ENCODE assay signal across 21 cellular contexts in genomic region chr2:157315901-157316300, GRCh38. TPM values are rescaled to one million over a fixed set of nuclear protein-coding genes. Genes with fewer than 3 reads are reported as not detected.
DNase-seq lines count a peak whose midpoint lies in the region; ATAC-seq, FAIRE-seq and TF ChIP-seq lines count a peak whose summit lies in the region.
"Had no signal": no experiment of that assay in that cellular context is flagged by ENCODE, and none has a peak within 500 bp of the region (broad histone marks: within the 10 kb centered on the region; RNA-seq: fewer than 3 reads in every experiment).

No MANE protein-coding gene starts in this region.

- H3K27me3 ChIP-seq in GM23338 (ENCODE audit: insufficient read depth) = no peaks in the 10 kb centered on the region
- no peaks in the 10 kb centered on the region for H3K27me3 ChIP-seq in H1 (replicated peaks in 1 of 4; ENCODE audit: control insufficient read depth in 3 of 4, extremely low read depth in 1 of 4, insufficient read depth in 3 of 4, low read length in 3 of 4)
- H3K27me3 ChIP-seq in A673 (replicated peaks; ENCODE audit: insufficient read depth, low read depth, low read length, poor library complexity) = peaks cover 17% of the 10 kb centered on the region
- no peaks in the 10 kb centered on the region for H3K27me3 ChIP-seq in left ventricle myocardium inferior (ENCODE audit: low read depth)
- H3K27me3 ChIP-seq: BLaER1 treated with 17β-estradiol and CSF1 and Interleukin-3, amounts not matched to agents 10 nM and 100 nM had no signal

- H3K4me1 ChIP-seq in GM23338 (ENCODE audit: insufficient read depth) (peaks cover 20% of the 10 kb centered on the region), H1 (replicated peaks in 1 of 4; ENCODE audit: control insufficient read depth in 3 of 4, insufficient read depth in 4 of 4, low read length in 3 of 4) (peaks cover 0 to 3% (median 1%) of the 10 kb centered on the region in 4 experiments; a peak in 2 of 7 replicates), A673 (ENCODE audit: insufficient read depth, low read length, poor library complexity, severe bottlenecking) (no peaks in the 10 kb centered on the region), left ventricle myocardium inferior (no peaks in the 10 kb centered on the region)

- CTCF ChIA-PET in WTC11 (lab: Charles Lee) (interaction anchor here (1.2 to 3.7 kb wide), 4 partner anchors 10 to 20 kb away, joined by 6 to 22 read pairs (median 16); partner anchors contain the start of gene ERMN), H1 (lab: Charles Lee; ENCODE audit: partially characterized antibody) (interaction anchor here (0.8 to 3.0 kb wide), 8 partner anchors 9 to 22 kb away, joined by 3 to 18 read pairs (median 9); partner anchors contain the start of gene ERMN), A673 (lab: Charles Lee) (no interaction called here)

- H4K5ac ChIP-seq in H1 (ENCODE audit: insufficient read length, low read depth, low read length) = no peak overlapping the region

- TF ChIP-seq POLR2A in H1 (IDR thresholded peaks at IDR 0.05; ENCODE audit: control extremely low read depth in 1 of 2, low read depth in 2 of 2, low read length in 2 of 2) = no peak

- H3K18ac ChIP-seq in H1 (ENCODE audit: extremely low read depth, low read length) = no peak overlapping the region

- H4K20me1 ChIP-seq in GM23338 (replicated peaks; ENCODE audit: insufficient read depth) = no peaks in the 10 kb centered on the region
- H4K20me1 ChIP-seq in H1 (replicated peaks in 1 of 2; ENCODE audit: control insufficient read depth in 1 of 2, insufficient read depth in 2 of 2, low read length in 2 of 2) = no peaks in the 10 kb centered on the region
- H4K20me1 ChIP-seq: BLaER1 treated with 17β-estradiol and CSF1 and Interleukin-3, amounts not matched to agents 10 nM and 100 nM had no signal

- no peak overlapping the region for H3K14ac ChIP-seq in H1 (ENCODE audit: insufficient read length)

- H3K9me3 ChIP-seq in H1 (ENCODE audit: insufficient read depth in 2 of 2, low read depth in 1 of 2, low read length in 1 of 2) = no peaks in the 10 kb centered on the region
- no peaks in the 10 kb centered on the region for H3K9me3 ChIP-seq in A673 (ENCODE audit: low read depth, low read length, poor library complexity, severe bottlenecking)
- H3K9me3 ChIP-seq in left ventricle myocardium inferior (replicated peaks) = no peaks in the 10 kb centered on the region
- H3K9me3 ChIP-seq: BLaER1 treated with 17β-estradiol and CSF1 and Interleukin-3, amounts not matched to agents 10 nM and 100 nM had no signal

- H2BK5ac ChIP-seq in H1 (ENCODE audit: low read depth, low read length) = no peak overlapping the region

- no peak overlapping the region for H4K8ac ChIP-seq in H1 (ENCODE audit: extremely low read depth, insufficient read depth, low read length)

- H2BK20ac ChIP-seq in H1 (ENCODE audit: low read length) = no peak overlapping the region

- peaks cover 31% of the 10 kb centered on the region for H3K4me1 Mint-ChIP-seq in GM23338
- H3K4me1 Mint-ChIP-seq in WTC11 = peaks cover 32% of the 10 kb centered on the region
- H3K4me1 Mint-ChIP-seq: CD4-positive, CD25-positive, alpha-beta regulatory T cell had no signal

- intact Hi-C loops in A673 (cut with micrococcal nuclease; ENCODE audit: unreplicated experiment) = no loop called here
- intact Hi-C loops in left ventricle myocardium inferior (cut with micrococcal nuclease) = no loop called here

- H2AFZ ChIP-seq in GM23338 (no peak overlapping the region), H1 (ENCODE audit: low read length) (no peak overlapping the region)

- H3K9me2 ChIP-seq in GM23338 (ENCODE audit: insufficient read depth) = peaks cover 10% of the 10 kb centered on the region; the same call in 1 of the 2 replicates

- POLR2A ChIA-PET in WTC11 (lab: Charles Lee) (no interaction called here), H1 (lab: Charles Lee; ENCODE audit: partially characterized antibody) (interaction anchor here (0.6 kb wide), 1 partner anchor 1127 kb away, joined by 3 read pairs; no protein-coding TSS in a partner anchor), A673 (lab: Charles Lee; ENCODE audit: low non-redundant PET) (no interaction called here)

- TF ChIP-seq CTCF in GM23338 (conservative IDR thresholded peaks at IDR 0.05; ENCODE audit: low read depth in 2 of 2) (no peak), WTC11 (IDR thresholded peaks at IDR 0.05) (no peak), H1 (IDR thresholded peaks at IDR 0.05; ENCODE audit: control extremely low read depth in 1 of 3, insufficient read depth in 1 of 3, low read depth in 1 of 3, low read length in 3 of 3) (no peak), A673 (conservative IDR thresholded peaks at IDR 0.05; ENCODE audit: low read depth, low read length) (no peak), left ventricle myocardium inferior (IDR thresholded peaks at IDR 0.05; ENCODE audit: borderline replicate concordance) (no peak)

- H3K27me3 Mint-ChIP-seq in GM23338 (ENCODE audit: insufficient read depth, low read depth, poor library complexity) (peaks cover 2% of the 10 kb centered on the region), WTC11 (ENCODE audit: low read depth) (no peaks in the 10 kb centered on the region)
- H3K27me3 Mint-ChIP-seq: CD4-positive, CD25-positive, alpha-beta regulatory T cell had no signal

- H3K56ac ChIP-seq in H1 (replicated peaks; ENCODE audit: insufficient read length, low read depth, low read length) = no peak overlapping the region

- no peaks in the 10 kb centered on the region for H3K9me3 Mint-ChIP-seq in GM23338
- no peaks in the 10 kb centered on the region for H3K9me3 Mint-ChIP-seq in WTC11

- peak overlapping the region; percentile 23; the same call in 1 of the 2 replicates for H3K27ac Mint-ChIP-seq in GM23338
- no peak overlapping the region for H3K27ac Mint-ChIP-seq in WTC11
- H3K27ac Mint-ChIP-seq: CD4-positive, CD25-positive, alpha-beta regulatory T cell had no signal

- no peak overlapping the region for H4K91ac ChIP-seq in H1 (replicated peaks; ENCODE audit: insufficient read length, low read length)

- no peaks in the 10 kb centered on the region for H3K79me2 ChIP-seq in GM23338 (replicated peaks; ENCODE audit: insufficient read depth)
- H3K79me2 ChIP-seq in H1 (ENCODE audit: control insufficient read depth in 1 of 2, insufficient read depth in 2 of 2, low read length in 2 of 2) = no peaks in the 10 kb centered on the region

- TF ChIP-seq RAD21 in H1 (IDR thresholded peaks at IDR 0.05 in 1 of 2, conservative IDR thresholded peaks at IDR 0.05 in 1 of 2; ENCODE audit: low read depth in 2 of 2, low read length in 2 of 2) = no peak

- 61% methylated on average over 4 of the region's 4 CpGs; no CpG with 5 or more reads in 1 of the 2 experiments for WGBS in H1 (ENCODE audit: extremely low coverage in 1 of 2, insufficient coverage in 1 of 2, insufficient read length in 1 of 2, insufficient replicate concordance in 2 of 2, low coverage in 1 of 2, low lambda C conversion rate in 2 of 2, missing lambda C conversion rate in 1 of 2), 2 experiments

- H3K9ac ChIP-seq in H1 (replicated peaks in 1 of 4; ENCODE audit: extremely low read depth in 1 of 4, low read depth in 3 of 4, low read length in 3 of 4) = no peak overlapping the region
- H3K9ac ChIP-seq: BLaER1 treated with 17β-estradiol and CSF1 and Interleukin-3, amounts not matched to agents 10 nM and 100 nM had no signal

- no peaks in the 10 kb centered on the region for H3F3A ChIP-seq in GM23338 (replicated peaks; ENCODE audit: low read depth)

- no peaks in the 10 kb centered on the region for H3K36me3 Mint-ChIP-seq in GM23338 (ENCODE audit: low read depth)
- H3K36me3 Mint-ChIP-seq in WTC11 = no peaks in the 10 kb centered on the region

- H2BK12ac ChIP-seq in H1 (ENCODE audit: low read depth, low read length) = no peak overlapping the region

- ATAC-seq in GM23338 (peak; percentile 92), WTC11 (peak; percentile 93), HG02678 (IDR thresholded peaks at IDR 0.05; ENCODE audit: unreplicated experiment) (no peak)
- ATAC-seq: HCT116 had no signal

- no peak overlapping the region for H2BK15ac ChIP-seq in H1 (ENCODE audit: low read length)

- H3K4me3 Mint-ChIP-seq in GM23338 (no peak overlapping the region), WTC11 (no peak overlapping the region)
- H3K4me3 Mint-ChIP-seq: CD4-positive, CD25-positive, alpha-beta regulatory T cell had no signal

- TF ChIP-seq EP300 in H1 (IDR thresholded peaks at IDR 0.05; ENCODE audit: borderline replicate concordance in 1 of 2, low read depth in 2 of 2, low read length in 2 of 2) = no peak

- no peak overlapping the region for H2AK5ac ChIP-seq in H1 (ENCODE audit: low read depth, low read length)

- H3K79me1 ChIP-seq in H1 (ENCODE audit: low read depth, low read length) = no peaks in the 10 kb centered on the region

- H3K23ac ChIP-seq in H1 (ENCODE audit: insufficient read length) = no peak overlapping the region

- H3K4me3 ChIP-seq in GM23338 (no peak overlapping the region), H1 (ENCODE audit: extremely low read depth in 1 of 4, insufficient read depth in 2 of 4, low read depth in 3 of 4, low read length in 4 of 4) (no peak overlapping the region), A673 (ENCODE audit: low read depth, low read length, poor library complexity, severe bottlenecking) (no peak overlapping the region), left ventricle myocardium inferior (no peak overlapping the region)
- H3K4me3 ChIP-seq: BLaER1 treated with 17β-estradiol and CSF1 and Interleukin-3, amounts not matched to agents 10 nM and 100 nM had no signal

- no peak overlapping the region for H2BK120ac ChIP-seq in H1 (replicated peaks; ENCODE audit: low read depth, low read length)

- H3K23me2 ChIP-seq in H1 (ENCODE audit: low read depth, low read length) = no peaks in the 10 kb centered on the region

- H3K4ac ChIP-seq in H1 (replicated peaks; ENCODE audit: insufficient read length, low read depth, low read length) = no peak overlapping the region

- peak overlapping the region; percentile 24 for H3K4me2 ChIP-seq in GM23338
- H3K4me2 ChIP-seq in H1 (ENCODE audit: insufficient read depth in 1 of 2, low read depth in 2 of 2, low read length in 2 of 2) = 0 out of 4 replicates have a peak overlapping the region, but pooled peaks of 1 of the 2 experiments have one; percentile 39
- H3K4me2 ChIP-seq: BLaER1 treated with 17β-estradiol and CSF1 and Interleukin-3, amounts not matched to agents 10 nM and 100 nM had no signal

- no peak for FAIRE-seq in H1 (lab: Jason Lieb, UNC)
- FAIRE-seq: G401.6, GM12891 had no signal

- H3K36me3 ChIP-seq in GM23338 (ENCODE audit: insufficient read depth) (no peaks in the 10 kb centered on the region), H1 (ENCODE audit: control insufficient read depth in 2 of 4, insufficient read depth in 4 of 4, low read length in 3 of 4) (no peaks in the 10 kb centered on the region), A673 (ENCODE audit: insufficient read depth, low read length, poor library complexity, severe bottlenecking) (no peaks in the 10 kb centered on the region), left ventricle myocardium inferior (no peaks in the 10 kb centered on the region)

- DNase-seq in GM23338 (ENCODE audit: low spot score) (peak; percentile 78), WTC11 (ENCODE audit: low spot score) (peak; percentile 29), H1 (ENCODE audit: low read depth in 1 of 2, low spot score in 2 of 2) (no peak), iPS-NIHi11 (ENCODE audit: low spot score) (peak; percentile 25), A673 (ENCODE audit: low spot score) (no peak), left ventricle myocardium inferior (no peak), DMS53 treated with DMSO at 0.1 percent for 48 hours (lab: John Stamatoyannopoulos, UW; ENCODE audit: unreplicated experiment) (no peak)
- DNase-seq: 8988T; ACHN; Calu3; CD4-positive, CD25-positive, alpha-beta regulatory T cell; DMS 273 treated with DMSO at 0.1 percent for 48 hours; DMS79; GOT3; IMR-90 had no signal

- no TSS peak for BruUV-seq in A673 (replicated peaks; lab: Mats Ljungman, UMichigan)

- H3K27ac ChIP-seq in GM23338 (ENCODE audit: low read depth) = no peak overlapping the region
- no peak overlapping the region for H3K27ac ChIP-seq in H1 (ENCODE audit: low read depth, low read length)
- H3K27ac ChIP-seq in A673 (ENCODE audit: low read depth, low read length, poor library complexity, severe bottlenecking) = no peak overlapping the region
- no peak overlapping the region for H3K27ac ChIP-seq in left ventricle myocardium inferior (replicated peaks)
- H3K27ac ChIP-seq: BLaER1 treated with 17β-estradiol and CSF1 and Interleukin-3, amounts not matched to agents 10 nM and 100 nM had no signal

RNA-seq across cellular contexts. Expression of gene ERMN, which starts 9.7 kb away (rescaled TPM):
- total RNA-seq in GM23338 (2014; rRNA removed; shearing (Covaris generic)) = 0.35 TPM in 1 of 2 replicates, not detected in the other
- 0.17 and 0.44 TPM in 2 replicates for polyA plus RNA-seq in GM23338 (2016; fragmentation: Nextera tagmentation; extraction: Ambion mirVana)
- 0.50 to 0.59 TPM in 2 of 3 replicates, not detected in the other for total RNA-seq in WTC11 (2021)
- not detected in 2 replicates for total RNA-seq in H1 (2021; fragmentation: NEBNext Ultra II Directional; extraction: Animal tissue kit (Norgen Biotek cat#: 25700))
- 0.02 and 0.11 TPM in 2 replicates for polyA plus RNA-seq in H1 (2011; rRNA removed)
- 0.06 TPM for polyA plus RNA-seq in H1 (2011; cell fraction: cytosol; rRNA removed)
- polyA plus RNA-seq in H1 (2011; cell fraction: nucleus; rRNA removed) = 0.03 TPM
- polyA plus RNA-seq in H1 (2012, experiment 1 of 2) = 0.17 to 0.40 TPM (median 0.37 TPM) in 3 of 4 replicates, not detected in the other
- polyA plus RNA-seq in H1 (2012, experiment 2 of 2) = not detected
- 0.28 TPM for polyA plus RNA-seq in H1 (2013, experiment 1 of 2)
- 0.06 TPM for polyA plus RNA-seq in H1 (2013, experiment 2 of 2)
- 0.07 and 0.13 TPM in 2 replicates for polyA minus RNA-seq in H1 (2011; rRNA and poly(A)+ RNA removed)
- not detected for polyA minus RNA-seq in H1 (2011; cell fraction: cytosol; rRNA and poly(A)+ RNA removed)
- 1.8 TPM for polyA minus RNA-seq in H1 (2011; cell fraction: nucleus; rRNA and poly(A)+ RNA removed)
- not detected in 2 replicates for total RNA-seq in A673 (2021)
- not detected for total RNA-seq in left ventricle myocardium inferior
- total RNA-seq: Calu3, HT-29, IMR-90 had no signal
- polyA plus RNA-seq: CD4-positive, CD25-positive, alpha-beta regulatory T cell; IMR-90 had no signal

RNA-seq across cellular contexts. Expression of gene GALNT5, which starts 58.4 kb away (rescaled TPM):
- 0.04 and 0.14 TPM in 2 replicates for total RNA-seq in GM23338 (2014; rRNA removed; shearing (Covaris generic))
- polyA plus RNA-seq in GM23338 (2016; fragmentation: Nextera tagmentation; extraction: Ambion mirVana) (0.05 and 0.12 TPM in 2 replicates), H1 (2011; rRNA removed) (0.02 TPM in 2 replicates)
- total RNA-seq in WTC11 (2021) (0.17 to 0.34 TPM (median 0.32 TPM) in 3 replicates), A673 (2021) (not detected in 2 replicates), left ventricle myocardium inferior (0.19 TPM)
- 0.06 TPM in 1 of 2 replicates, not detected in the other for total RNA-seq in H1 (2021; fragmentation: NEBNext Ultra II Directional; extraction: Animal tissue kit (Norgen Biotek cat#: 25700))
- polyA plus RNA-seq in H1 (2011; cell fraction: cytosol; rRNA removed) = 0.04 TPM
- 0.06 TPM for polyA plus RNA-seq in H1 (2011; cell fraction: nucleus; rRNA removed)
- polyA plus RNA-seq in H1 (2012, experiment 1 of 2) = 0.04 to 0.17 TPM (median 0.07 TPM) in 4 replicates
- not detected for polyA plus RNA-seq in H1 (2012, experiment 2 of 2)
- 0.12 TPM for polyA plus RNA-seq in H1 (2013, experiment 1 of 2)
- polyA plus RNA-seq in H1 (2013, experiment 2 of 2) = 0.11 TPM
- 0.03 and 0.17 TPM in 2 replicates for polyA minus RNA-seq in H1 (2011; rRNA and poly(A)+ RNA removed)
- not detected for polyA minus RNA-seq in H1 (2011; cell fraction: cytosol; rRNA and poly(A)+ RNA removed)
- polyA minus RNA-seq in H1 (2011; cell fraction: nucleus; rRNA and poly(A)+ RNA removed) = 0.30 TPM
- total RNA-seq: CD4-positive, CD25-positive, alpha-beta regulatory T cell had no signal

Comparison
In these comparisons a context has a peak if more than half of its experiments do, and no peak if none do; other contexts are left out.
1. DNase-seq: peak in GM23338 (single experiment), WTC11 (single experiment) and iPS-NIHi11 (single experiment); none in H1 (0 of 2), A673 (single experiment), left ventricle myocardium inferior (single experiment) and DMS53 treated with DMSO at 0.1 percent for 48 hours (single experiment).